9 cellular contexts compared by ENCODE assay signal in genomic region chr17:1188812-1189211, GRCh38. TPM values are rescaled to one million over a fixed set of nuclear protein-coding genes. Genes with fewer than 3 reads are reported as not detected.
DNase-seq lines count a peak whose midpoint lies in the region; ATAC-seq, FAIRE-seq and TF ChIP-seq lines count a peak whose summit lies in the region.
"Had no signal": no experiment of that assay in that cellular context is flagged by ENCODE, and none has a peak within 500 bp of the region (broad histone marks: within the 10 kb centered on the region; RNA-seq: fewer than 3 reads in every experiment).

No MANE protein-coding gene starts in this region.

- peaks cover 5% of the 10 kb centered on the region for H3K4me1 Mint-ChIP-seq in T-helper 17 cell
- peaks cover 39% of the 10 kb centered on the region in 2 donors for H3K4me1 Mint-ChIP-seq in immature natural killer cell

- H3K27me3 ChIP-seq in Peyer's patch (no peaks in the 10 kb centered on the region), pancreas (no peaks in the 10 kb centered on the region)

- H3K27ac ChIP-seq in Peyer's patch (peak overlapping the region in 3 of 4 donors; percentile 44 to 50 (median 46)), pancreas (peak overlapping the region in 3 of 4 donors; percentile 16 to 58 (median 58))

- H3K9me3 ChIP-seq in Peyer's patch (no peaks in the 10 kb centered on the region), pancreas (no peaks in the 10 kb centered on the region), T-helper 17 cell (ENCODE audit: control insufficient read depth, low read length, poor library complexity, severe bottlenecking) (no peaks in the 10 kb centered on the region)

- ATAC-seq in pancreas, result peak; percentile 70 to 77 (median 76)
- no peak for ATAC-seq in GM19023 (IDR thresholded peaks at IDR 0.05; ENCODE audit: unreplicated experiment)
- no peak for ATAC-seq in T-helper 17 cell
- no peak for ATAC-seq in GM21515 (IDR thresholded peaks at IDR 0.05; ENCODE audit: unreplicated experiment)
- ATAC-seq: activated CD4-positive, CD25-positive, alpha-beta regulatory T cell treated with anti-CD3 and anti-CD28 coated beads, Interleukin-2, amount 50 U/mL, for 24 hours had no signal

- no peak for FAIRE-seq in pancreas (lab: Jason Lieb, UNC)

- peaks cover 15% of the 10 kb centered on the region for H3K27me3 Mint-ChIP-seq in T-helper 17 cell
- peaks cover 5 to 10% (median 5%) of the 10 kb centered on the region in 3 donors for H3K27me3 Mint-ChIP-seq in immature natural killer cell (ENCODE audit: low read depth in 3 of 3)

- TF ChIP-seq CTCF in AG10803 (conservative IDR thresholded peaks at IDR 0.05; ENCODE audit: low read length) (no peak), Peyer's patch (IDR thresholded peaks at IDR 0.05) (no peak), pancreas (IDR thresholded peaks at IDR 0.05) (no peak)

- intact Hi-C loops in pancreas (cut with DNase I), result loop anchor here in 1 of 3 donors (5.0 kb wide), 1 partner anchor 67 kb away; no protein-coding TSS in a partner anchor

- H3K4me1 ChIP-seq in Peyer's patch, result peaks cover 0 to 38% (median 19%) of the 10 kb centered on the region in 4 donors
- H3K4me1 ChIP-seq in pancreas, result peaks cover 0 to 6% (median 5%) of the 10 kb centered on the region in 3 donors

- H3K36me3 Mint-ChIP-seq in T-helper 17 cell (ENCODE audit: low read depth) (no peaks in the 10 kb centered on the region), immature natural killer cell (peaks cover 0 to 4% (median 0%) of the 10 kb centered on the region in 3 donors)

- no peak for TF ChIP-seq POLR2A in Peyer's patch (IDR thresholded peaks at IDR 0.05)

- 5 to 7% methylated on average over 12 of the region's 12 CpGs for WGBS in pancreas, 2 donors

- no peaks in the 10 kb centered on the region for H3K9me3 Mint-ChIP-seq in immature natural killer cell

- peak; percentile 76 for DNase-seq in AG10803 (ENCODE audit: low read depth)
- peak in 2 of 3 donors; percentile 47 to 86 for DNase-seq in Peyer's patch
- peak; percentile 63 for DNase-seq in fibroblast of the conjunctiva (ENCODE audit: low read depth)
- peak in 5 of 6 donors; percentile 76 to 88 (median 77) for DNase-seq in pancreas
- DNase-seq in T-helper 17 cell, result no peak
- no peak for DNase-seq in immature natural killer cell

- no peaks in the 10 kb centered on the region for H3K36me3 ChIP-seq in Peyer's patch
- H3K36me3 ChIP-seq in pancreas, result no peaks in the 10 kb centered on the region

- H3K4me3 ChIP-seq in AG10803 (ENCODE audit: low read length) (no peak overlapping the region), Peyer's patch (no peak overlapping the region), pancreas (peak overlapping the region in 1 of 4 donors; percentile 14)

- no peak overlapping the region for H3K27ac Mint-ChIP-seq in T-helper 17 cell
- no peak overlapping the region for H3K27ac Mint-ChIP-seq in immature natural killer cell

- H3K4me3 Mint-ChIP-seq in T-helper 17 cell (no peak overlapping the region), immature natural killer cell (no peak overlapping the region)

RNA-seq across cellular contexts. Expression of gene ABR, which starts 9.0 kb away (rescaled TPM):
- 100 to 1,000 TPM; 220 to 753 (median 440) TPM for total RNA-seq in Peyer's patch
- total RNA-seq in pancreas, result 10 to 100 TPM; 15.4 to 57.4 (median 22.5) TPM
- polyA plus RNA-seq in pancreas, result 10 to 100 TPM; 39.2 to 65.7 TPM
- 100 to 1,000 TPM; 101 to 130 TPM for total RNA-seq in T-helper 17 cell
- 10 to 100 TPM; 11.2 to 36.2 (median 14.8) TPM for polyA plus RNA-seq in immature natural killer cell

Comparison
In these comparisons a context has a peak if more than half of its experiments do, and no peak if none do; other contexts are left out.
1. DNase-seq: peak in AG10803 (single experiment), Peyer's patch (2 of 3), fibroblast of the conjunctiva (single experiment) and pancreas (5 of 6); none in T-helper 17 cell (0 of 3) and immature natural killer cell (0 of 3).
2. ATAC-seq: peak in pancreas (4 of 4); none in GM19023 (single experiment), T-helper 17 cell (single experiment) and GM21515 (single experiment).